11 cellular contexts compared by ENCODE assay signal in the genomic region with DNA sequence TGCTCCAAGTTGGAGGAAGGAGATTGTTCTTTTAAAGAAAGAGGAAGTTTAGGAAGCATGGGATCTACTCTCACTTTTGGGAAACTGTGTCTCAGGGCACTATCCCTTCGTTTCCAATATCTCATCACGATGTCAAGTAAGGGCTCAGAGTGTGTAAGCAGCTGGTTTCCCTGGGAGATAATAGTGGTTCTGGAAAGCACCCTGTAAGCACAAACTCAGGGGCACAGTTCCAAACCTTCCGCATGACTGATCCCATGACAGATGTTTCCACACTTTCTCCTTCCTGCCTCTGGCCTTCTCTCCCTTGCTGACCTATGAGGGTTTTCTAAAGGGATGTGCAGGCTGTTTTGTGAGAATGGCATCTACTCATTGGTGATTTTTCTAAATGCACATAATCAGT. TPM values are rescaled to one million over a fixed set of nuclear protein-coding genes. Genes with fewer than 3 reads are reported as not detected.
DNase-seq lines count a peak whose midpoint lies in the region; ATAC-seq, FAIRE-seq and TF ChIP-seq lines count a peak whose summit lies in the region.
"Had no signal": no experiment of that assay in that cellular context is flagged by ENCODE, and none has a peak within 500 bp of the region (broad histone marks: within the 10 kb centered on the region; RNA-seq: fewer than 3 reads in every experiment).

No MANE protein-coding gene starts in this region.

- peaks cover 5 to 21% (median 19%) of the 10 kb centered on the region in 4 donors for H3K4me1 ChIP-seq in esophagus muscularis mucosa
- peaks cover 0 to 15% (median 10%) of the 10 kb centered on the region in 4 donors for H3K4me1 ChIP-seq in transverse colon

- H3K27ac ChIP-seq in esophagus muscularis mucosa (replicated peaks in 1 of 4) (peak overlapping the region; percentile 52 to 60 (median 55)), transverse colon (peak overlapping the region; percentile 31 to 50 (median 36))

- H3K27me3 ChIP-seq in esophagus muscularis mucosa (no peaks in the 10 kb centered on the region), transverse colon (no peaks in the 10 kb centered on the region)

- in situ Hi-C loops in transverse colon (cut with MboI; ENCODE audit: low pct_ligation_motif_present in 1 of 4, low pct_unique_long_range_greater_than_20kb in 1 of 4, low sequenced_read_pairs in 3 of 4): no loop called here

- intact Hi-C loops in esophagus muscularis mucosa (cut with DNase I): no loop called here
- intact Hi-C loops in transverse colon (cut with DNase I; ENCODE audit: low total_unique reads): no loop called here

- H3K36me3 ChIP-seq in esophagus muscularis mucosa (no peaks in the 10 kb centered on the region), transverse colon (no peaks in the 10 kb centered on the region)

- DNase-seq in NCI-H2029 (lab: John Stamatoyannopoulos, UW) (peak; percentile 67), esophagus muscularis mucosa (ENCODE audit: extremely low spot score) (no peak), medulla oblongata (ENCODE audit: extremely low spot score) (peak; percentile 69), transverse colon (peak; percentile 62), D721Med (ENCODE audit: insufficient read length, low spot score) (no peak), middle frontal gyrus (ENCODE audit: extremely low spot score, low spot score) (no peak), DMS79 treated with DMSO at 0.1 percent for 48 hours (lab: John Stamatoyannopoulos, UW) (no peak)
- DNase-seq: activated effector memory CD4-positive, alpha-beta T cell treated with Interleukin-2 at 50 U/mL for 16 hours; erythroblast had no signal

- ATAC-seq in GM18517 (IDR thresholded peaks at IDR 0.05; ENCODE audit: unreplicated experiment): no peak

- H3K9me3 ChIP-seq in esophagus muscularis mucosa: no peaks in the 10 kb centered on the region
- no peaks in the 10 kb centered on the region for H3K9me3 ChIP-seq in transverse colon

- TF ChIP-seq POLR2A in esophagus muscularis mucosa (IDR thresholded peaks at IDR 0.05; ENCODE audit: low read depth): no peak
- no peak for TF ChIP-seq POLR2A in transverse colon (IDR thresholded peaks at IDR 0.05)

- H3K4me3 ChIP-seq in esophagus muscularis mucosa (no peak overlapping the region), transverse colon (no peak overlapping the region)

- FAIRE-seq in D721Med (lab: Jason Lieb, UNC): no peak
- FAIRE-seq: G401.6 had no signal

- WGBS in esophagus muscularis mucosa: 47% methylated on average over 3 of the region's 3 CpGs
- WGBS in transverse colon (ENCODE audit: low coverage in 1 of 2), 2 donors: 48 to 67% methylated on average over 3 of the region's 3 CpGs

- TF ChIP-seq CTCF in esophagus muscularis mucosa (IDR thresholded peaks at IDR 0.05): no peak
- TF ChIP-seq CTCF in transverse colon (IDR thresholded peaks at IDR 0.05): no peak
- no peak for TF ChIP-seq CTCF in D721Med (IDR thresholded peaks at IDR 0.05; ENCODE audit: insufficient read depth, missing control alignments)

- TF ChIP-seq EP300 in esophagus muscularis mucosa (IDR thresholded peaks at IDR 0.05): no peak
- TF ChIP-seq EP300 in transverse colon (IDR thresholded peaks at IDR 0.05; ENCODE audit: low read depth): no peak

RNA-seq across cellular contexts. Expression of gene ADTRP, which starts 33.9 kb away (rescaled TPM):
- total RNA-seq in esophagus muscularis mucosa (under 1 TPM in 2 of 4 donors, not detected in 2; 0.66 to 0.92 TPM), transverse colon (100 to 1,000 TPM; 119 to 199 (median 181) TPM)

Comparison
In these comparisons a context has a peak if more than half of its experiments do, and no peak if none do; other contexts are left out.
1. DNase-seq: peak in NCI-H2029 (single experiment), medulla oblongata (single experiment) and transverse colon (single experiment); none in esophagus muscularis mucosa (single experiment), D721Med (single experiment), middle frontal gyrus (single experiment) and DMS79 treated with DMSO at 0.1 percent for 48 hours (single experiment).
2. RNA of gene ADTRP, which starts 33.9 kb away (total RNA-seq): 119 to 199 TPM in transverse colon; 0.66 to 0.92 TPM in esophagus muscularis mucosa; every median in the first group is over 10 times any median in the second.